Comparison of ENCODE assay signal across 23 cellular contexts in the genomic region with DNA sequence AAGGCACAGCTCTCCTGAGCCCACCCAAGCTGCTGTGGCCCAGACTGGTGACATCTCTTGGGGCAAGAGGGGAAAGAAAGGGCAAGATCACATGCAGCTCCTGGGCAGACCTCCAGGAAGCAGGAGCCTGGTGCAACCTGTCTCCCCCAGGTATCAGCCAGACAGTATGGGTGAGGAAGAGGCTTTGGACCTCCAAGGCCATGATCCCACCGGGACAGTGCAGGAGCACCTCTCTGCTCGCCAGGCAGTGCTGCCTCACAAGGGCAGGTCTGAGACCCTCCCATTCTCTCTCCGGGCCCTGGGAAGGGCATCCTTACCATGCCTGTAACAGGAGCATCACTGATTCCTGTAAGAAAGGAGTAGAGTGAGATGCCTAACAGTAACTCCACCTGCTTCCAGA. TPM values are rescaled to one million over a fixed set of nuclear protein-coding genes. Genes with fewer than 3 reads are reported as not detected.
DNase-seq lines count a peak whose midpoint lies in the region; ATAC-seq and TF ChIP-seq lines count a peak whose summit lies in the region.
"Had no signal": no experiment of that assay in that cellular context is flagged by ENCODE, and none has a peak within 500 bp of the region (broad histone marks: within the 10 kb centered on the region; RNA-seq: fewer than 3 reads in every experiment).

No MANE protein-coding gene starts in this region.

- H3K4me1 ChIP-seq in upper lobe of right lung: no peaks in the 10 kb centered on the region
- H3K4me1 ChIP-seq in stomach: no peaks in the 10 kb centered on the region
- H3K4me1 ChIP-seq: BLaER1 treated with 17β-estradiol and CSF1 and Interleukin-3, amounts not matched to agents 10 nM and 100 nM; SJSA1 had no signal

- ATAC-seq in activated B cell treated with CpG ODN at 0.5 μM for 24 hours (ENCODE audit: low read depth): no peak
- ATAC-seq in memory B cell (ENCODE audit: low read depth): no peak
- ATAC-seq in upper lobe of right lung: peak; percentile 26
- ATAC-seq: CD8-positive, alpha-beta T cell; Right ventricle myocardium inferior had no signal

- no peaks in the 10 kb centered on the region for H3K9me3 ChIP-seq in upper lobe of right lung
- no peaks in the 10 kb centered on the region for H3K9me3 ChIP-seq in stomach
- H3K9me3 ChIP-seq: BLaER1 treated with 17β-estradiol and CSF1 and Interleukin-3, amounts not matched to agents 10 nM and 100 nM; SJSA1 had no signal

- no peak for DNase-seq in activated CD4-positive, alpha-beta T cell treated with anti-CD3 and anti-CD28 coated beads, Interleukin-2, amount 10 ng/mL, durations not matched to agents 7 days and 5 days
- no peak for DNase-seq in activated CD4-positive, alpha-beta T cell treated with anti-CD3 and anti-CD28 coated beads for 1 hour
- no peak for DNase-seq in activated B cell treated with CpG ODN at 0.5 μM for 24 hours
- DNase-seq in memory B cell (ENCODE audit: low spot score in 2 of 2): no peak
- DNase-seq in upper lobe of right lung: no peak
- no peak for DNase-seq in stomach
- no peak for DNase-seq in COLO668 (lab: John Stamatoyannopoulos, UW; ENCODE audit: unreplicated experiment)
- DNase-seq in central memory CD4-positive, alpha-beta T cell: no peak
- DNase-seq: ACHN; Calu3; CD8-positive, alpha-beta T cell; GDM1; Karpas-422; MV-4-11; NCI-H1105 treated with DMSO at 0.1 percent for 48 hours; NCI-H2029 treated with DMSO at 0.1 percent for 48 hours; NCI-H2171; NCI-H524 treated with DMSO at 0.1 percent for 48 hours; NCI-H82 had no signal

- no peak overlapping the region for H3K27ac ChIP-seq in upper lobe of right lung
- H3K27ac ChIP-seq in stomach: no peak overlapping the region
- H3K27ac ChIP-seq: 22Rv1; BLaER1 treated with 17β-estradiol and CSF1 and Interleukin-3, amounts not matched to agents 10 nM and 100 nM; SJSA1 had no signal

- no peaks in the 10 kb centered on the region for H3K27me3 Mint-ChIP-seq in activated CD4-positive, alpha-beta T cell treated with anti-CD3 and anti-CD28 coated beads, Interleukin-2, amount 10 ng/mL, durations not matched to agents 7 days and 5 days
- H3K27me3 Mint-ChIP-seq in activated B cell treated with CpG ODN at 0.5 μM for 24 hours: no peaks in the 10 kb centered on the region
- H3K27me3 Mint-ChIP-seq in memory B cell: no peaks in the 10 kb centered on the region

- no peaks in the 10 kb centered on the region for H3K9me3 Mint-ChIP-seq in activated CD4-positive, alpha-beta T cell treated with anti-CD3 and anti-CD28 coated beads, Interleukin-2, amount 10 ng/mL, durations not matched to agents 7 days and 5 days
- H3K9me3 Mint-ChIP-seq in activated B cell treated with CpG ODN at 0.5 μM for 24 hours (no peaks in the 10 kb centered on the region), memory B cell (no peaks in the 10 kb centered on the region)
- H3K9me3 Mint-ChIP-seq: CD8-positive, alpha-beta T cell had no signal

- POLR2A ChIA-PET in activated CD4-positive, alpha-beta T cell treated with anti-CD3 and anti-CD28 coated beads, Interleukin-2, amount 10 ng/mL, durations not matched to agents 7 days and 5 days (lab: Charles Lee): no interaction called here
- POLR2A ChIA-PET in activated B cell treated with CpG ODN at 0.5 μM for 24 hours (lab: Charles Lee): interaction anchor here (0.7 kb wide), 1 partner anchor 1441 kb away, joined by 5 read pairs; no protein-coding TSS in a partner anchor

- intact Hi-C loops in activated B cell treated with CpG ODN at 0.5 μM for 24 hours (cut with micrococcal nuclease) (loop anchor here (5.0 kb wide), 1 partner anchor 39 kb away; no protein-coding TSS in a partner anchor), upper lobe of right lung (cut with DNase I) (no loop called here), stomach (cut with DNase I; ENCODE audit: low total_unique reads) (no loop called here)

- H3K4me1 Mint-ChIP-seq in activated CD4-positive, alpha-beta T cell treated with anti-CD3 and anti-CD28 coated beads, Interleukin-2, amount 10 ng/mL, durations not matched to agents 7 days and 5 days: no peaks in the 10 kb centered on the region
- H3K4me1 Mint-ChIP-seq in activated B cell treated with CpG ODN at 0.5 μM for 24 hours (peaks cover 24% of the 10 kb centered on the region), memory B cell (peaks cover 8% of the 10 kb centered on the region)

- peaks cover 56% of the 10 kb centered on the region for H3K36me3 Mint-ChIP-seq in activated CD4-positive, alpha-beta T cell treated with anti-CD3 and anti-CD28 coated beads, Interleukin-2, amount 10 ng/mL, durations not matched to agents 7 days and 5 days (ENCODE audit: low read depth)
- H3K36me3 Mint-ChIP-seq in activated B cell treated with CpG ODN at 0.5 μM for 24 hours (ENCODE audit: low read depth): peaks cover 94% of the 10 kb centered on the region
- H3K36me3 Mint-ChIP-seq in memory B cell: peaks cover 37% of the 10 kb centered on the region

- TF ChIP-seq CTCF in activated B cell treated with CpG ODN at 0.5 μM for 24 hours (IDR thresholded peaks at IDR 0.05) (no peak), upper lobe of right lung (IDR thresholded peaks at IDR 0.05) (no peak), stomach (IDR thresholded peaks at IDR 0.05) (no peak)

- H3K4me3 ChIP-seq in upper lobe of right lung (no peak overlapping the region), stomach (no peak overlapping the region)
- H3K4me3 ChIP-seq: BLaER1 treated with 17β-estradiol and CSF1 and Interleukin-3, amounts not matched to agents 10 nM and 100 nM; SJSA1 had no signal

- 96 to 100% (median 97%) methylated on average over 1 to 3 of the region's 3 CpGs for WGBS in stomach, 5 donors

- H3K36me3 ChIP-seq in upper lobe of right lung (peaks cover 100% of the 10 kb centered on the region), stomach (peaks cover 92 to 100% (median 100%) of the 10 kb centered on the region in 4 donors)

- H3K4me3 Mint-ChIP-seq in activated CD4-positive, alpha-beta T cell treated with anti-CD3 and anti-CD28 coated beads, Interleukin-2, amount 10 ng/mL, durations not matched to agents 7 days and 5 days: no peak overlapping the region
- H3K4me3 Mint-ChIP-seq in activated B cell treated with CpG ODN at 0.5 μM for 24 hours (no peak overlapping the region), memory B cell (no peak overlapping the region)
- H3K4me3 Mint-ChIP-seq: CD8-positive, alpha-beta T cell had no signal

- no peak for TF ChIP-seq POLR2A in stomach (IDR thresholded peaks at IDR 0.05)

- H3K27ac Mint-ChIP-seq in activated CD4-positive, alpha-beta T cell treated with anti-CD3 and anti-CD28 coated beads, Interleukin-2, amount 10 ng/mL, durations not matched to agents 7 days and 5 days: peak overlapping the region; percentile 9
- peak overlapping the region; percentile 59 for H3K27ac Mint-ChIP-seq in activated B cell treated with CpG ODN at 0.5 μM for 24 hours
- H3K27ac Mint-ChIP-seq in memory B cell: peak overlapping the region; percentile 90
- H3K27ac Mint-ChIP-seq: CD8-positive, alpha-beta T cell had no signal

- TF ChIP-seq EP300 in stomach (IDR thresholded peaks at IDR 0.05): no peak

- CTCF ChIA-PET in activated CD4-positive, alpha-beta T cell treated with anti-CD3 and anti-CD28 coated beads, Interleukin-2, amount 10 ng/mL, durations not matched to agents 7 days and 5 days (lab: Charles Lee): interaction anchor here (0.9 to 1.3 kb wide), 3 partner anchors 21 to 79 kb away, joined by 3 to 6 read pairs (median 3); a partner anchor contains a TSS
- CTCF ChIA-PET in activated B cell treated with CpG ODN at 0.5 μM for 24 hours (lab: Charles Lee): no interaction called here

- H3K27me3 ChIP-seq in upper lobe of right lung: no peaks in the 10 kb centered on the region
- H3K27me3 ChIP-seq in stomach: no peaks in the 10 kb centered on the region
- H3K27me3 ChIP-seq: BLaER1 treated with 17β-estradiol and CSF1 and Interleukin-3, amounts not matched to agents 10 nM and 100 nM; SJSA1 had no signal

RNA-seq across cellular contexts. Expression of a gene that starts 25.6 kb away (rescaled TPM):
- total RNA-seq in activated CD4-positive, alpha-beta T cell treated with anti-CD3 and anti-CD28 coated beads, Interleukin-2, amount 10 ng/mL, durations not matched to agents 7 days and 5 days: 10 to 100 TPM; 17.9 to 20.2 TPM
- 19.3 and 20.2 TPM in 2 replicates for total RNA-seq in activated B cell treated with CpG ODN at 0.5 μM for 24 hours
- 21.2 TPM for total RNA-seq in upper lobe of right lung
- total RNA-seq in stomach: 10 to 100 TPM; 17.4 to 80.5 (median 30.4) TPM
- polyA plus RNA-seq in stomach: 10 to 100 TPM; 11.0 to 25.7 (median 20.2) TPM

RNA-seq across cellular contexts. Expression of a gene that starts 31.7 kb away (rescaled TPM):
- total RNA-seq in activated CD4-positive, alpha-beta T cell treated with anti-CD3 and anti-CD28 coated beads, Interleukin-2, amount 10 ng/mL, durations not matched to agents 7 days and 5 days: 100 to 1,000 TPM; 121 to 131 TPM
- 264 and 281 TPM in 2 replicates for total RNA-seq in activated B cell treated with CpG ODN at 0.5 μM for 24 hours
- 161 TPM for total RNA-seq in upper lobe of right lung
- total RNA-seq in stomach: 10 to 100 TPM; 22.0 to 62.5 (median 48.8) TPM
- 10 to 100 TPM; 17.6 to 28.9 (median 19.7) TPM for polyA plus RNA-seq in stomach

Comparison
In these comparisons a context has a peak if more than half of its experiments do, and no peak if none do; other contexts are left out.
1. H3K27ac Mint-ChIP-seq: peak in every context shown above with its lines; median percentile 90 in memory B cell; 59 in activated B cell treated with CpG ODN at 0.5 μM for 24 hours; 9 in activated CD4-positive, alpha-beta T cell treated with anti-CD3 and anti-CD28 coated beads, Interleukin-2, amount 10 ng/mL, durations not matched to agents 7 days and 5 days.